1 cellular context compared by ENCODE assay signal in genomic region chr17:44095647-44096496, GRCh38.
TF ChIP-seq lines count a peak whose summit lies in the region.

No MANE protein-coding gene starts in this region.

TF ChIP-seq in HepG2, 621 proteins besides CTCF, POLR2A, EP300 and RAD21 (continued from another document and continues in another):
- TF ChIP-seq USF2 (IDR thresholded peaks at IDR 0.05; ENCODE audit: low read depth, low read length) (no peak), USF2 (CRISPR knock-in tag; IDR thresholded peaks at IDR 0.05; ENCODE audit: borderline replicate concordance) (no peak), PRDM15 (CRISPR knock-in tag; IDR thresholded peaks at IDR 0.05) (peak; percentile 80), STAT6 (CRISPR knock-in tag; IDR thresholded peaks at IDR 0.05; ENCODE audit: borderline replicate concordance) (0 out of 2 replicates have a peak, but pooled peaks have one; percentile 53), ZNF75D (CRISPR knock-in tag; IDR thresholded peaks at IDR 0.05; ENCODE audit: borderline replicate concordance) (no peak), WIZ (CRISPR knock-in tag; IDR thresholded peaks at IDR 0.05) (no peak), JUN (CRISPR knock-in tag; IDR thresholded peaks at IDR 0.05) (no peak), HMGXB3 (CRISPR knock-in tag; IDR thresholded peaks at IDR 0.05; ENCODE audit: borderline replicate concordance) (peak; percentile 64; the same call in 1 of the 2 replicates), NR1H2 (CRISPR knock-in tag; IDR thresholded peaks at IDR 0.05; ENCODE audit: borderline replicate concordance, low read depth) (no peak), ZNF343 (CRISPR knock-in tag; IDR thresholded peaks at IDR 0.05) (no peak), SP5 (CRISPR knock-in tag; IDR thresholded peaks at IDR 0.05; ENCODE audit: borderline replicate concordance, low read depth) (peak; percentile 63), ZNF678 (CRISPR knock-in tag; IDR thresholded peaks at IDR 0.05) (no peak), TCF12 (IDR thresholded peaks at IDR 0.05) (no peak), TCF12 (CRISPR knock-in tag; IDR thresholded peaks at IDR 0.05) (no peak), SKI (IDR thresholded peaks at IDR 0.05; ENCODE audit: partially characterized antibody) (peak; percentile 28), ZNF512 (CRISPR knock-in tag; IDR thresholded peaks at IDR 0.05) (no peak), ZNF646 (CRISPR knock-in tag; IDR thresholded peaks at IDR 0.05) (no peak), ZNF572 (CRISPR knock-in tag; IDR thresholded peaks at IDR 0.05) (no peak), ZNF562 (CRISPR knock-in tag; IDR thresholded peaks at IDR 0.05; ENCODE audit: borderline replicate concordance) (no peak), ZFP62 (CRISPR knock-in tag; IDR thresholded peaks at IDR 0.05) (no peak), ZNF496 (CRISPR knock-in tag; IDR thresholded peaks at IDR 0.05; ENCODE audit: insufficient replicate concordance) (no peak), BCLAF1 (IDR thresholded peaks at IDR 0.05) (no peak), TIGD3 (CRISPR knock-in tag; IDR thresholded peaks at IDR 0.05; ENCODE audit: borderline replicate concordance) (no peak), HNRNPLL (IDR thresholded peaks at IDR 0.05; ENCODE audit: low read depth, low read length, poor library complexity, severe bottlenecking) (no peak)
